In genomic region chr13:43329702-43330101, GRCh38 we compare ENCODE assay signal across 30 cellular contexts.
"Had no signal": no experiment of that assay in that cellular context is flagged by ENCODE, and none has a peak within 500 bp of the region (broad histone marks: within the 10 kb centered on the region; RNA-seq: fewer than 3 reads in every experiment).

No MANE protein-coding gene starts in this region.

- H3K4me3 ChIP-seq: ascending aorta, coronary artery, dorsolateral prefrontal cortex, esophagus squamous epithelium had no signal

- H3K4me1 Mint-ChIP-seq: activated CD4-positive, alpha-beta T cell treated with anti-CD3 and anti-CD28 coated beads for 36 hours; activated CD4-positive, alpha-beta T cell treated with anti-CD3 and anti-CD28 coated beads, Interleukin-2, amount 10 ng/mL, durations not matched to agents 24 days and 14 days; activated naive CD4-positive, alpha-beta T cell treated with anti-CD3 and anti-CD28 coated beads, Interleukin-2, amount 10 ng/mL, durations not matched to agents 7 days and 5 days; activated naive CD8-positive, alpha-beta T cell treated with anti-CD3 and anti-CD28 coated beads, Interleukin-2, amount 10 ng/mL, durations not matched to agents 7 days and 5 days; central memory CD8-positive, alpha-beta T cell had no signal

- FAIRE-seq: bronchial epithelial cell had no signal

- H3K27ac Mint-ChIP-seq: activated CD4-positive, alpha-beta memory T cell treated with anti-CD3 and anti-CD28 coated beads for 36 hours; activated CD4-positive, alpha-beta T cell treated with anti-CD3 and anti-CD28 coated beads for 36 hours; activated CD4-positive, alpha-beta T cell treated with anti-CD3 and anti-CD28 coated beads, Interleukin-2, amount 10 ng/mL, durations not matched to agents 24 days and 14 days; activated CD8-positive, alpha-beta T cell treated with anti-CD3 and anti-CD28 coated beads, Interleukin-2, amount 10 ng/mL, durations not matched to agents 7 days and 5 days; activated naive CD4-positive, alpha-beta T cell treated with anti-CD3 and anti-CD28 coated beads, Interleukin-2, amount 10 ng/mL, durations not matched to agents 7 days and 5 days; activated naive CD4-positive, alpha-beta T cell treated with anti-CD3 and anti-CD28 coated beads, Interleukin-2, amount 50 U/mL, for 72 hours; activated naive CD8-positive, alpha-beta T cell treated with anti-CD3 and anti-CD28 coated beads, Interleukin-2, amount 10 ng/mL, durations not matched to agents 7 days and 5 days; activated T-cell treated with anti-CD3 and anti-CD28 coated beads, Interleukin-2, amount 50 U/mL, for 24 hours; activated T-cell treated with anti-CD3 and anti-CD28 coated beads, Interleukin-2, amount 50 U/mL, for 72 hours; dendritic cell treated with granulocyte-macrophage colony-stimulating factor and Interleukin-4, amounts not matched to agents 40 ng/mL and 50 ng/mL, for 4 days; endodermal cell had no signal

- H3K36me3 Mint-ChIP-seq: activated CD4-positive, alpha-beta memory T cell treated with anti-CD3 and anti-CD28 coated beads for 36 hours; activated naive CD4-positive, alpha-beta T cell treated with anti-CD3 and anti-CD28 coated beads, Interleukin-2, amount 10 ng/mL, durations not matched to agents 7 days and 5 days; activated naive CD4-positive, alpha-beta T cell treated with anti-CD3 and anti-CD28 coated beads, Interleukin-2, amount 50 U/mL, for 72 hours; activated naive CD8-positive, alpha-beta T cell treated with anti-CD3 and anti-CD28 coated beads, Interleukin-2, amount 10 ng/mL, durations not matched to agents 7 days and 5 days had no signal

- H3K27me3 Mint-ChIP-seq: activated CD4-positive, alpha-beta memory T cell treated with anti-CD3 and anti-CD28 coated beads for 36 hours; activated T-cell treated with anti-CD3 and anti-CD28 coated beads, Interleukin-2, amount 50 U/mL, for 24 hours; central memory CD8-positive, alpha-beta T cell had no signal

- H3K9me3 Mint-ChIP-seq: activated CD4-positive, alpha-beta memory T cell treated with anti-CD3 and anti-CD28 coated beads for 36 hours; activated CD4-positive, alpha-beta T cell treated with anti-CD3 and anti-CD28 coated beads, Interleukin-2, amount 10 ng/mL, durations not matched to agents 24 days and 14 days; activated naive CD4-positive, alpha-beta T cell treated with anti-CD3 and anti-CD28 coated beads, Interleukin-2, amount 10 ng/mL, durations not matched to agents 7 days and 5 days; activated naive CD4-positive, alpha-beta T cell treated with anti-CD3 and anti-CD28 coated beads, Interleukin-2, amount 50 U/mL, for 72 hours; activated naive CD8-positive, alpha-beta T cell treated with anti-CD3 and anti-CD28 coated beads, Interleukin-2, amount 10 ng/mL, durations not matched to agents 7 days and 5 days; activated T-cell treated with anti-CD3 and anti-CD28 coated beads, Interleukin-2, amount 50 U/mL, for 24 hours; activated T-cell treated with anti-CD3 and anti-CD28 coated beads, Interleukin-2, amount 50 U/mL, for 72 hours; central memory CD8-positive, alpha-beta T cell; dendritic cell treated with granulocyte-macrophage colony-stimulating factor and Interleukin-4, amounts not matched to agents 40 ng/mL and 50 ng/mL, for 4 days; endodermal cell had no signal

- ATAC-seq: activated CD4-positive, alpha-beta T cell treated with anti-CD3 and anti-CD28 coated beads for 36 hours; activated CD8-positive, alpha-beta T cell treated with anti-CD3 and anti-CD28 coated beads, Interleukin-2, amount 10 ng/mL, durations not matched to agents 7 days and 5 days; activated naive CD4-positive, alpha-beta T cell treated with anti-CD3 and anti-CD28 coated beads, Interleukin-2, amount 50 U/mL, for 72 hours; activated T-cell treated with anti-CD3 and anti-CD28 coated beads, Interleukin-2, amount 50 U/mL, for 72 hours had no signal

- H3K36me3 ChIP-seq: ascending aorta, brain microvascular endothelial cell, esophagus squamous epithelium had no signal

- H3K27ac ChIP-seq: ascending aorta, brain microvascular endothelial cell, coronary artery, esophagus squamous epithelium had no signal

- H3K27me3 ChIP-seq: ascending aorta, brain microvascular endothelial cell, dorsolateral prefrontal cortex, esophagus squamous epithelium had no signal

- DNase-seq: activated CD4-positive, alpha-beta memory T cell treated with anti-CD3 and anti-CD28 coated beads for 36 hours; activated CD4-positive, alpha-beta T cell treated with anti-CD3 and anti-CD28 coated beads for 36 hours; activated CD4-positive, alpha-beta T cell treated with anti-CD3 and anti-CD28 coated beads, Interleukin-2, amount 10 ng/mL, durations not matched to agents 24 days and 14 days; activated CD4-positive, CD25-positive, alpha-beta regulatory T cell; activated CD4-positive, CD25-positive, alpha-beta regulatory T cell treated with anti-CD3 and anti-CD28 coated beads, Interleukin-2, amount 50 U/mL, for 72 hours; activated CD8-positive, alpha-beta memory T cell treated with anti-CD3 and anti-CD28 coated beads, Interleukin-2, amount 50 U/mL, for 48 hours; activated CD8-positive, alpha-beta T cell treated with anti-CD3 and anti-CD28 coated beads, Interleukin-2, amount 10 ng/mL, durations not matched to agents 7 days and 5 days; activated gamma-delta T cell; activated naive CD4-positive, alpha-beta T cell; activated naive CD4-positive, alpha-beta T cell treated with anti-CD3 and anti-CD28 coated beads, Interleukin-2, amount 10 ng/mL, durations not matched to agents 7 days and 5 days; activated naive CD8-positive, alpha-beta T cell treated with anti-CD3 and anti-CD28 coated beads, Interleukin-2, amount 10 ng/mL, durations not matched to agents 7 days and 5 days; activated T-cell treated with anti-CD3 and anti-CD28 coated beads for 4 hours; activated T-cell treated with anti-CD3 and anti-CD28 coated beads, Interleukin-2, amount 50 U/mL, for 24 hours; activated T-cell treated with anti-CD3 and anti-CD28 coated beads, Interleukin-2, amount 50 U/mL, for 72 hours; brain microvascular endothelial cell; dorsolateral prefrontal cortex; effector memory CD4-positive, alpha-beta T cell; endodermal cell; erythroblast; esophagus squamous epithelium; foreskin melanocyte; head of caudate nucleus; hippocampal formation; T-helper 2 cell had no signal

- H3K9me3 ChIP-seq: ascending aorta, esophagus squamous epithelium had no signal

- H3K4me1 ChIP-seq: ascending aorta had no signal

- H3K4me3 Mint-ChIP-seq: activated CD4-positive, alpha-beta memory T cell treated with anti-CD3 and anti-CD28 coated beads for 36 hours; activated CD4-positive, alpha-beta T cell treated with anti-CD3 and anti-CD28 coated beads for 36 hours; activated CD4-positive, alpha-beta T cell treated with anti-CD3 and anti-CD28 coated beads, Interleukin-2, amount 10 ng/mL, durations not matched to agents 24 days and 14 days; activated CD8-positive, alpha-beta T cell treated with anti-CD3 and anti-CD28 coated beads, Interleukin-2, amount 10 ng/mL, durations not matched to agents 7 days and 5 days; activated naive CD4-positive, alpha-beta T cell treated with anti-CD3 and anti-CD28 coated beads, Interleukin-2, amount 10 ng/mL, durations not matched to agents 7 days and 5 days; activated naive CD8-positive, alpha-beta T cell treated with anti-CD3 and anti-CD28 coated beads, Interleukin-2, amount 10 ng/mL, durations not matched to agents 7 days and 5 days; activated T-cell treated with anti-CD3 and anti-CD28 coated beads, Interleukin-2, amount 50 U/mL, for 24 hours; activated T-cell treated with anti-CD3 and anti-CD28 coated beads, Interleukin-2, amount 50 U/mL, for 72 hours; central memory CD8-positive, alpha-beta T cell; dendritic cell treated with granulocyte-macrophage colony-stimulating factor and Interleukin-4, amounts not matched to agents 40 ng/mL and 50 ng/mL, for 4 days; endodermal cell had no signal
